16 cellular contexts compared by ENCODE assay signal in the genomic region with DNA sequence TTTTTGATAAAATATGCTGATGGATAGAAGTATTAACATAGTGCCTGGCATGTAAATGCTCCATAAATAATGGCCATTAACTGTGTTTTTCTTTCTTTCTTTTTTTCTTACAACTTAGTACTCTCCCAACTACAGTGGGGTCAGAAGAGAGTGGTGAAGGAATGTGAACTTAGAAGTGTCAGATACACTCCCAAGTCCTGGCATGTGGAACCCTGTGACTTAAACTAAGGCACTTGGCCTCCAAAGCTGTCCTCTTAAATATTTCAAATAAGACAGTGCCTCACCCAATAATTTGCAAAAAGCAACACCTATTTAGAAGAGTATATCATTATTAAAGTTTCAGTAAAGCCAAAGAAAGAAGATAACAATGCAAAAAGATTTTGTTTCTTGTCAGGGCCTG.
"Had no signal": no experiment of that assay in that cellular context is flagged by ENCODE, and none has a peak within 500 bp of the region (broad histone marks: within the 10 kb centered on the region; RNA-seq: fewer than 3 reads in every experiment).

No MANE protein-coding gene starts in this region.

- H3K9me3 Mint-ChIP-seq: natural killer cell; neural crest cell; stimulated activated memory B cell treated with anti-CD40 and anti-IgM and Interleukin-4, amounts not matched to agents 10 μg/mL and 1 μg/mL and 100 μg/mL, for 72 hours; stimulated activated naive CD8-positive, alpha-beta T cell treated with anti-CD3 and anti-CD28 coated beads, Interleukin-15, Interleukin-2, amounts not matched to agents 100 ng/mL and 50 ng/mL, for 24 hours had no signal

- H3K4me3 Mint-ChIP-seq: natural killer cell; neural crest cell; stimulated activated memory B cell treated with anti-CD40 and anti-IgM and Interleukin-4, amounts not matched to agents 10 μg/mL and 1 μg/mL and 100 μg/mL, for 72 hours; stimulated activated naive CD8-positive, alpha-beta T cell treated with anti-CD3 and anti-CD28 coated beads, Interleukin-15, Interleukin-2, amounts not matched to agents 100 ng/mL and 50 ng/mL, for 24 hours had no signal

- H3K27me3 Mint-ChIP-seq: stimulated activated memory B cell treated with anti-CD40 and anti-IgM and Interleukin-4, amounts not matched to agents 10 μg/mL and 1 μg/mL and 100 μg/mL, for 72 hours; stimulated activated naive CD8-positive, alpha-beta T cell treated with anti-CD3 and anti-CD28 coated beads, Interleukin-15, Interleukin-2, amounts not matched to agents 100 ng/mL and 50 ng/mL, for 24 hours had no signal

- ATAC-seq: left cardiac atrium; mucosa of descending colon; natural killer cell; right cardiac atrium; stimulated activated memory B cell treated with anti-CD40 and anti-IgM and Interleukin-4, amounts not matched to agents 10 μg/mL and 1 μg/mL and 100 μg/mL, for 72 hours had no signal

- H3K27ac Mint-ChIP-seq: natural killer cell; stimulated activated memory B cell treated with anti-CD40 and anti-IgM and Interleukin-4, amounts not matched to agents 10 μg/mL and 1 μg/mL and 100 μg/mL, for 72 hours; stimulated activated naive CD8-positive, alpha-beta T cell treated with anti-CD3 and anti-CD28 coated beads, Interleukin-15, Interleukin-2, amounts not matched to agents 100 ng/mL and 50 ng/mL, for 24 hours had no signal

- H3K36me3 Mint-ChIP-seq: natural killer cell had no signal

- H3K4me3 ChIP-seq: colonic mucosa, hepatocyte, mucosa of descending colon, tibial nerve had no signal

- H3K9me3 ChIP-seq: colonic mucosa, mucosa of descending colon, tibial nerve had no signal

- H3K27me3 ChIP-seq: colonic mucosa, hepatocyte, tibial nerve had no signal

- DNase-seq: cerebellar nuclear complex; colonic mucosa; foreskin melanocyte; head of caudate nucleus; kidney; left cardiac atrium; mucosa of descending colon; natural killer cell; posterior cingulate gyrus; right cardiac atrium; stimulated activated CD4-positive, alpha-beta T cell treated with anti-CD3 and anti-CD28 coated beads, Interleukin-4, amount 100 ng/mL, for 24 hours had no signal

- H3K79me2 ChIP-seq: hepatocyte had no signal

- H3K36me3 ChIP-seq: colonic mucosa had no signal

- H3K4me2 ChIP-seq: hepatocyte had no signal

- H3K4me1 Mint-ChIP-seq: natural killer cell; stimulated activated memory B cell treated with anti-CD40 and anti-IgM and Interleukin-4, amounts not matched to agents 10 μg/mL and 1 μg/mL and 100 μg/mL, for 72 hours had no signal

- H3K27ac ChIP-seq: colonic mucosa, hepatocyte, tibial nerve had no signal

- H3K4me1 ChIP-seq: colonic mucosa, tibial nerve had no signal

- H2AFZ ChIP-seq: hepatocyte had no signal
